ENCODE assay signal across 14 cellular contexts in the genomic region with DNA sequence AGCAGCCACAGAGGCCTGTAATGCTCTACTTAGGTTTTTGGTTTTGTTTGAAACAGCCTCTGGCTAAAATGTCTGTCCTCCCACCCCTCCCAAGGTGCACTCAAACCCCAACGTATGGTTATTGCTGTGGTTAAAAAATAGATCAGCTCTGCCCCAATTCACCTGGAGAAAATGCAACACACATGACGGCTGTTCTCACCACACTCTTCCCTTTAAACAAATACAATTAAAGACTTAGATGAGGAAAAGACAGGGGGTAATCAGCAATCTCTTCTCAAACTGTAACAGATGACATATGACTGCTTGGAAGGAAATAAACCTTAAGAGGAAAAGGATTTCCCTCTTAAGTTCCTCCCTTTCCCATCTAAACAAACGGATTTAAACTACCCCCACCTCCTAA. TPM values are rescaled to one million over a fixed set of nuclear protein-coding genes. Genes with fewer than 3 reads are reported as not detected.
A peak's percentile ranks its signal among the peaks of the same experiment; 100 is the strongest.
DNase-seq lines count a peak whose midpoint lies in the region; ATAC-seq and TF ChIP-seq lines count a peak whose summit lies in the region.
"Had no signal": no experiment of that assay in that cellular context is flagged by ENCODE, and none has a peak within 500 bp of the region (broad histone marks: within the 10 kb centered on the region; RNA-seq: fewer than 3 reads in every experiment).

No MANE protein-coding gene starts in this region.

- no peak for ATAC-seq in activated T-cell treated with anti-CD3 and anti-CD28 coated beads, Interleukin-2, amount 50 U/mL, for 72 hours (replicated peaks in 1 of 2)
- ATAC-seq in activated CD8-positive, alpha-beta T cell treated with anti-CD3 and anti-CD28 coated beads, Interleukin-2, amount 10 ng/mL, durations not matched to agents 7 days and 5 days, result no peak
- ATAC-seq in gastroesophageal sphincter, result no peak
- no peak for ATAC-seq in GM18502 (IDR thresholded peaks at IDR 0.05; ENCODE audit: poor library complexity, unreplicated experiment)
- ATAC-seq: foreskin keratinocyte, PC-3 had no signal

- H3K36me3 Mint-ChIP-seq in activated T-cell treated with anti-CD3 and anti-CD28 coated beads, Interleukin-2, amount 50 U/mL, for 72 hours (ENCODE audit: insufficient read depth in 2 of 2), result peaks cover 0 to 10% of the 10 kb centered on the region in 2 donors
- H3K36me3 Mint-ChIP-seq in activated CD8-positive, alpha-beta T cell treated with anti-CD3 and anti-CD28 coated beads, Interleukin-2, amount 10 ng/mL, durations not matched to agents 7 days and 5 days (ENCODE audit: low read depth), result peaks cover 30% of the 10 kb centered on the region

- H3K9me3 Mint-ChIP-seq in activated T-cell treated with anti-CD3 and anti-CD28 coated beads, Interleukin-2, amount 50 U/mL, for 72 hours, result no peaks in the 10 kb centered on the region
- no peaks in the 10 kb centered on the region for H3K9me3 Mint-ChIP-seq in activated CD8-positive, alpha-beta T cell treated with anti-CD3 and anti-CD28 coated beads, Interleukin-2, amount 10 ng/mL, durations not matched to agents 7 days and 5 days (ENCODE audit: insufficient read depth)

- POLR2A ChIA-PET in activated CD8-positive, alpha-beta T cell treated with anti-CD3 and anti-CD28 coated beads, Interleukin-2, amount 10 ng/mL, durations not matched to agents 7 days and 5 days (lab: Charles Lee), result interaction anchor here (0.6 to 3.0 kb wide), 5 partner anchors 12 to 294 kb away, joined by 3 to 10 read pairs (median 3); a partner anchor contains a TSS

- H3K27me3 ChIP-seq in gastroesophageal sphincter, result no peaks in the 10 kb centered on the region
- H3K27me3 ChIP-seq in testis, result no peaks in the 10 kb centered on the region
- H3K27me3 ChIP-seq: foreskin keratinocyte, thyroid gland had no signal

- H3K9me3 ChIP-seq in gastroesophageal sphincter (no peaks in the 10 kb centered on the region), testis (no peaks in the 10 kb centered on the region)
- H3K9me3 ChIP-seq: thyroid gland had no signal

- H3K4me3 ChIP-seq in gastroesophageal sphincter (no peak overlapping the region), testis (no peak overlapping the region)
- H3K4me3 ChIP-seq: thyroid gland had no signal

- peak overlapping the region; percentile 20 for H3K27ac Mint-ChIP-seq in activated T-cell treated with anti-CD3 and anti-CD28 coated beads, Interleukin-2, amount 50 U/mL, for 72 hours
- peak overlapping the region; percentile 22 for H3K27ac Mint-ChIP-seq in activated CD8-positive, alpha-beta T cell treated with anti-CD3 and anti-CD28 coated beads, Interleukin-2, amount 10 ng/mL, durations not matched to agents 7 days and 5 days

- no peaks in the 10 kb centered on the region for H3K27me3 Mint-ChIP-seq in activated T-cell treated with anti-CD3 and anti-CD28 coated beads, Interleukin-2, amount 50 U/mL, for 72 hours (ENCODE audit: low read depth)
- no peaks in the 10 kb centered on the region for H3K27me3 Mint-ChIP-seq in activated CD8-positive, alpha-beta T cell treated with anti-CD3 and anti-CD28 coated beads, Interleukin-2, amount 10 ng/mL, durations not matched to agents 7 days and 5 days (ENCODE audit: low read depth)

- CTCF ChIA-PET in activated CD8-positive, alpha-beta T cell treated with anti-CD3 and anti-CD28 coated beads, Interleukin-2, amount 10 ng/mL, durations not matched to agents 7 days and 5 days (lab: Charles Lee), result interaction anchor here (0.9 to 2.5 kb wide), 3 partner anchors 9 to 245 kb away, joined by 3 to 8 read pairs (median 4); no protein-coding TSS in a partner anchor

- intact Hi-C loops in testis (cut with DNase I; ENCODE audit: low total_unique reads), result no loop called here

- TF ChIP-seq POLR2A in gastroesophageal sphincter (IDR thresholded peaks at IDR 0.05) (no peak), testis (IDR thresholded peaks at IDR 0.05) (no peak)

- no peak overlapping the region for H3K4me3 Mint-ChIP-seq in activated T-cell treated with anti-CD3 and anti-CD28 coated beads, Interleukin-2, amount 50 U/mL, for 72 hours
- no peak overlapping the region for H3K4me3 Mint-ChIP-seq in activated CD8-positive, alpha-beta T cell treated with anti-CD3 and anti-CD28 coated beads, Interleukin-2, amount 10 ng/mL, durations not matched to agents 7 days and 5 days

- H3K4me1 Mint-ChIP-seq in activated T-cell treated with anti-CD3 and anti-CD28 coated beads, Interleukin-2, amount 50 U/mL, for 72 hours (ENCODE audit: low read depth), result peaks cover 31% of the 10 kb centered on the region
- H3K4me1 Mint-ChIP-seq in activated CD8-positive, alpha-beta T cell treated with anti-CD3 and anti-CD28 coated beads, Interleukin-2, amount 10 ng/mL, durations not matched to agents 7 days and 5 days (ENCODE audit: low read depth), result peaks cover 31% of the 10 kb centered on the region

- TF ChIP-seq EP300 in gastroesophageal sphincter (IDR thresholded peaks at IDR 0.05), result no peak

- no peak for DNase-seq in activated T-cell treated with anti-CD3 and anti-CD28 coated beads, Interleukin-2, amount 50 U/mL, for 72 hours
- DNase-seq in activated T-cell treated with anti-CD3 and anti-CD28 coated beads, Interleukin-2, amount 50 U/mL, for 48 hours, result no peak
- DNase-seq in activated CD8-positive, alpha-beta T cell treated with anti-CD3 and anti-CD28 coated beads, Interleukin-2, amount 10 ng/mL, durations not matched to agents 7 days and 5 days, result no peak
- DNase-seq in testis (no peak), HuH-7.5 (ENCODE audit: low spot score) (no peak), NCI-H446 (lab: John Stamatoyannopoulos, UW) (no peak)
- DNase-seq: NCI-H2029, NCI-H510A treated with DMSO at 0.1 percent for 48 hours, PC-3, thyroid gland had no signal

- H3K36me3 ChIP-seq in gastroesophageal sphincter (peaks cover 0 to 46% of the 10 kb centered on the region in 2 donors), testis (ENCODE audit: low read depth, missing control alignments) (no peaks in the 10 kb centered on the region)

- H3K27ac ChIP-seq in gastroesophageal sphincter (peak overlapping the region in 3 of 4 donors; percentile 37 to 53 (median 51)), testis (peak overlapping the region; percentile 45 to 68)
- H3K27ac ChIP-seq: C4-2B, foreskin keratinocyte, thyroid gland had no signal

- no peak for TF ChIP-seq CTCF in gastroesophageal sphincter (IDR thresholded peaks at IDR 0.05)
- TF ChIP-seq CTCF in testis (IDR thresholded peaks at IDR 0.05), result no peak

- H3K4me1 ChIP-seq in gastroesophageal sphincter, result peaks cover 3 to 29% (median 7%) of the 10 kb centered on the region in 3 donors
- peaks cover 24% of the 10 kb centered on the region for H3K4me1 ChIP-seq in testis

- 31 to 44% methylated on average over 2 to 3 of the region's 3 CpGs for WGBS in gastroesophageal sphincter (ENCODE audit: low coverage in 1 of 2), 2 donors
- 47 to 49% methylated on average over 3 of the region's 3 CpGs for WGBS in testis, 2 donors

RNA-seq across cellular contexts. Expression of a gene that starts 6.2 kb away (rescaled TPM):
- 1 to 10 TPM; 6.9 to 9.2 TPM for total RNA-seq in activated T-cell treated with anti-CD3 and anti-CD28 coated beads, Interleukin-2, amount 50 U/mL, for 72 hours
- total RNA-seq in activated CD8-positive, alpha-beta T cell treated with anti-CD3 and anti-CD28 coated beads, Interleukin-2, amount 10 ng/mL, durations not matched to agents 7 days and 5 days, result 1 to 10 TPM; 1.0 to 1.2 TPM
- 10 to 100 TPM; 10.6 to 20.6 (median 14.4) TPM for total RNA-seq in gastroesophageal sphincter
- total RNA-seq in testis, result 10 to 100 TPM; 39.8 to 50.4 TPM
- 20.5 TPM for polyA plus RNA-seq in testis (ENCODE audit: insufficient read depth, low read depth, low replicate concordance)

RNA-seq across cellular contexts. Expression of a gene that starts 15.3 kb away (rescaled TPM):
- 10 to 100 TPM; 59.7 to 74.4 TPM for total RNA-seq in activated T-cell treated with anti-CD3 and anti-CD28 coated beads, Interleukin-2, amount 50 U/mL, for 72 hours
- 100 to 1,000 TPM; 102 to 106 TPM for total RNA-seq in activated CD8-positive, alpha-beta T cell treated with anti-CD3 and anti-CD28 coated beads, Interleukin-2, amount 10 ng/mL, durations not matched to agents 7 days and 5 days
- total RNA-seq in gastroesophageal sphincter (10 to 100 TPM in 3 of 4 donors, 1 to 10 TPM in 1; 9.7 to 17.9 (median 14.0) TPM), testis (10 to 100 TPM; 30.2 to 32.1 TPM)
- polyA plus RNA-seq in testis (ENCODE audit: insufficient read depth, low read depth, low replicate concordance), result 121 TPM

RNA-seq across cellular contexts. Expression of a gene that starts 25.2 kb away (rescaled TPM):
- 10 to 100 TPM; 13.0 to 14.8 TPM for total RNA-seq in activated T-cell treated with anti-CD3 and anti-CD28 coated beads, Interleukin-2, amount 50 U/mL, for 72 hours
- 10 to 100 TPM; 25.4 TPM for total RNA-seq in activated CD8-positive, alpha-beta T cell treated with anti-CD3 and anti-CD28 coated beads, Interleukin-2, amount 10 ng/mL, durations not matched to agents 7 days and 5 days
- 1 to 10 TPM; 6.2 to 9.2 (median 7.1) TPM for total RNA-seq in gastroesophageal sphincter
- 1 to 10 TPM; 1.4 to 1.7 TPM for total RNA-seq in testis
- polyA plus RNA-seq in testis (ENCODE audit: insufficient read depth, low read depth, low replicate concordance), result 2.3 TPM
- total RNA-seq: PC-3 had no signal

RNA-seq across cellular contexts. Expression of a gene that starts 43.5 kb away (rescaled TPM):
- 10 to 100 TPM; 26.9 to 29.4 TPM for total RNA-seq in activated T-cell treated with anti-CD3 and anti-CD28 coated beads, Interleukin-2, amount 50 U/mL, for 72 hours
- 10 to 100 TPM; 20.8 to 24.5 TPM for total RNA-seq in activated CD8-positive, alpha-beta T cell treated with anti-CD3 and anti-CD28 coated beads, Interleukin-2, amount 10 ng/mL, durations not matched to agents 7 days and 5 days
- total RNA-seq in gastroesophageal sphincter (10 to 100 TPM; 23.9 to 46.2 (median 30.5) TPM), testis (10 to 100 TPM; 30.6 to 33.5 TPM)
- 16.7 TPM for polyA plus RNA-seq in testis (ENCODE audit: insufficient read depth, low read depth, low replicate concordance)
